Comparison of ENCODE assay signal across 8 cellular contexts in the genomic region with DNA sequence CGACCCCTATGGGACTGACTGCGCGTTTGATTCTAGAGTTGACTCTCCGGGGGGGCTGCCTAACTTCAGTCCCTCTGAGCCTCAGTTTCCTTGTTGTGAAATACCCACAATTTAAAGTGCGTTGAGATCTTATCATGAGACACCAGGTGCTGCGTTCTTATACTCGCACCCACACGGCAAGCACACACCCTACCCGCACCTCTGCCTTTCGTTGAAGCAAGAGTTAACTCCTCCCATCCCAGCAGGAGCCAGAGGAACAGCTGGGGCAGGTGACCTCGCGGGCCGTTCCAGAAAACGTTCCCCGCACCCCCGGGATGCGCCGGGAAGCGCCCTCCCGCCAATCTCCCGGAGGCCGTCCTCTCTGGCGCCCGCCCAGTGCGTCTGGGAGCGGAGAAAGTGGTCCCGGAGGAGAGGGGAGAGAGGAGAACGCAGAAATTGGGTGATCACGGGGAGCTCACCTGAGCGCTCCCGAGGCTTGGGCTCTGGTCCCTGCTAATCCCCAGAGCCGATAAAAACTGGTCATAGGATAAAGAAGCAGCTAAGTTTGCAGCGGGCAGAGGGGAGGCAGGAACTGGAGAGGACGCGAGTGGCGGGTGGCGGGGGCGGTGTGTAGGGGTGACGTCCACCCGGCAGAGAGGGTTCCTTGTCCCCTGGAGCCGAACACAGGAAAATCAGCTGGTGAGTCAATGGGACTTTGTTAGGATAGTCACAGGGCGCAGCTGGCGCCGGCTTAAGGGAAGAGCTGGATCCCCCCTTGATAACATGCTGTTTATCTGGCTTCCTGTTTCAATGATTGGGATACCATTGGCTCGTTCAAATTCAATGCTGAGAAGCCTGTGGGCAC. TPM values are rescaled to one million over a fixed set of nuclear protein-coding genes. Genes with fewer than 3 reads are reported as not detected.
DNase-seq lines count a peak whose midpoint lies in the region; ATAC-seq and TF ChIP-seq lines count a peak whose summit lies in the region.

No MANE protein-coding gene starts in this region.

- H2AFZ ChIP-seq in parathyroid adenoma = peak overlapping the region; percentile 59

- no peaks in the 10 kb centered on the region for H3K36me3 ChIP-seq in parathyroid adenoma (ENCODE audit: control insufficient read depth, insufficient read depth, low read length)

- H3K9me3 ChIP-seq in right cardiac atrium (ENCODE audit: control insufficient read depth, low read length) (no peaks in the 10 kb centered on the region), parathyroid adenoma (ENCODE audit: control insufficient read depth, low read length) (no peaks in the 10 kb centered on the region)

- H3K4me3 ChIP-seq in right cardiac atrium (ENCODE audit: low read length) (peak overlapping the region; percentile 79), parathyroid adenoma (ENCODE audit: low read depth, low read length) (peak overlapping the region; percentile 74)

- no peak for TF ChIP-seq CTCF in parathyroid adenoma (IDR thresholded peaks at IDR 0.05)

- ATAC-seq in right cardiac atrium (peak; percentile 47 to 66), HG03095 (IDR thresholded peaks at IDR 0.05; ENCODE audit: unreplicated experiment) (no peak)

- WGBS in right cardiac atrium = 2% methylated on average over 45 of the region's 45 CpGs

- DNase-seq in ELR (ENCODE audit: low read depth) (peak; percentile 85), NCI-H2227 (lab: John Stamatoyannopoulos, UW; ENCODE audit: unreplicated experiment) (peak; percentile 62), amygdala (lab: John Stamatoyannopoulos, UW) (peak in 52 of 56 donors; percentile 30 to 89 (median 70)), right cardiac atrium (peak; percentile 71 to 84 (median 81)), NCI-H1048 (lab: John Stamatoyannopoulos, UW) (no peak), GM19238 (ENCODE audit: insufficient read length, low spot score) (no peak)

- no peaks in the 10 kb centered on the region for H3K27me3 ChIP-seq in right cardiac atrium (ENCODE audit: control insufficient read depth, insufficient read depth)
- H3K27me3 ChIP-seq in parathyroid adenoma (ENCODE audit: control insufficient read depth, insufficient read depth, low read length) = no peaks in the 10 kb centered on the region

- H3K4me1 ChIP-seq in right cardiac atrium (ENCODE audit: control insufficient read depth, insufficient read depth, low read length) (peaks cover 11% of the 10 kb centered on the region), parathyroid adenoma (peaks cover 12% of the 10 kb centered on the region)

- peak overlapping the region; percentile 87 for H3K27ac ChIP-seq in right cardiac atrium (ENCODE audit: low read length)
- peak overlapping the region; percentile 67 for H3K27ac ChIP-seq in parathyroid adenoma

- H3K79me2 ChIP-seq in parathyroid adenoma = peaks cover 10% of the 10 kb centered on the region

- intact Hi-C loops in right cardiac atrium (cut with DNase I) = loop anchor here in 1 of 4 donors (10.0 kb wide), 1 partner anchor 265 kb away; no protein-coding TSS in a partner anchor

- H3K9ac ChIP-seq in parathyroid adenoma = no peak overlapping the region

- H3K4me2 ChIP-seq in parathyroid adenoma (ENCODE audit: low read length) = peak overlapping the region; percentile 95

RNA-seq across cellular contexts. Expression of gene NAV1, which starts 0.9 kb away (rescaled TPM):
- 10 to 100 TPM; 13.3 to 29.1 (median 20.6) TPM for total RNA-seq in right cardiac atrium
- 8.0 TPM for polyA plus RNA-seq in right cardiac atrium

RNA-seq across cellular contexts. Expression of gene CSRP1, which starts 32.9 kb away (rescaled TPM):
- 100 to 1,000 TPM in 3 of 4 donors, 10 to 100 TPM in 1; 97.2 to 343 (median 132) TPM for total RNA-seq in right cardiac atrium
- 121 TPM for polyA plus RNA-seq in right cardiac atrium

Comparison
In these comparisons a context has a peak if more than half of its experiments do, and no peak if none do; other contexts are left out.
1. DNase-seq: peak in ELR (single experiment), NCI-H2227 (single experiment), amygdala (52 of 56) and right cardiac atrium (3 of 3); none in NCI-H1048 (single experiment) and GM19238 (single experiment).